In genomic region chr19:44517146-44517545, GRCh38 we compare ENCODE assay signal across 30 cellular contexts. TPM values are rescaled to one million over a fixed set of nuclear protein-coding genes. Genes with fewer than 3 reads are reported as not detected.
"Had no signal": no experiment of that assay in that cellular context is flagged by ENCODE, and none has a peak within 500 bp of the region (broad histone marks: within the 10 kb centered on the region; RNA-seq: fewer than 3 reads in every experiment).

No MANE protein-coding gene starts in this region.

- H3K4me3 ChIP-seq: body of pancreas, esophagus muscularis mucosa, gastrocnemius medialis, heart right ventricle, hepatocyte had no signal

- DNase-seq: activated CD4-positive, alpha-beta memory T cell treated with anti-CD3 and anti-CD28 coated beads, Interleukin-2, amount 10 ng/mL, durations not matched to agents 7 days and 5 days; activated CD4-positive, alpha-beta T cell treated with anti-CD3 and anti-CD28 coated beads for 4 hours; activated CD4-positive, alpha-beta T cell treated with anti-CD3 and anti-CD28 coated beads, Interleukin-2, amount 10 ng/mL, durations not matched to agents 7 days and 5 days; activated CD4-positive, alpha-beta T cell treated with anti-CD3 and anti-CD28 coated beads, Interleukin-2, amount 50 U/mL, for 4 hours; activated CD4-positive, CD25-positive, alpha-beta regulatory T cell; activated CD4-positive, CD25-positive, alpha-beta regulatory T cell treated with anti-CD3 and anti-CD28 coated beads, Interleukin-2, amount 50 U/mL, for 72 hours; activated effector memory CD4-positive, alpha-beta T cell treated with Interleukin-2 at 50 U/mL for 16 hours; activated gamma-delta T cell treated with Interleukin-2 at 50 U/mL for 16 hours; activated naive CD4-positive, alpha-beta T cell treated with anti-CD3 and anti-CD28 coated beads, Interleukin-2, amount 50 U/mL, for 16 hours; activated naive CD4-positive, alpha-beta T cell treated with Interleukin-2 at 50 U/mL for 16 hours; activated T-cell treated with anti-CD3 and anti-CD28 coated beads, Interleukin-2, amount 50 U/mL, for 4 hours; amygdala; aorta; body of pancreas; caudate nucleus; cortex of kidney; dermis blood vessel endothelial cell; effector CD4-positive, alpha-beta T cell; effector memory CD8-positive, alpha-beta T cell; erythroblast; foreskin keratinocyte; gastrocnemius medialis; glutamatergic neuron; heart right ventricle had no signal

- H3K36me3 ChIP-seq: esophagus muscularis mucosa, gastrocnemius medialis, heart right ventricle had no signal

- FAIRE-seq: colon had no signal

- H3K27me3 ChIP-seq: body of pancreas, foreskin keratinocyte, gastrocnemius medialis, hepatocyte had no signal

- H3K27ac ChIP-seq: body of pancreas, esophagus muscularis mucosa, foreskin keratinocyte, gastrocnemius medialis, heart right ventricle, hepatocyte had no signal

- H3K4me1 ChIP-seq: body of pancreas, esophagus muscularis mucosa, foreskin keratinocyte, gastrocnemius medialis, heart right ventricle had no signal

- H3K9me3 ChIP-seq: body of pancreas, gastrocnemius medialis had no signal

RNA-seq across cellular contexts. Expression of gene CEACAM20, which starts 12.3 kb away (rescaled TPM):
- total RNA-seq: activated CD4-positive, alpha-beta memory T cell treated with anti-CD3 and anti-CD28 coated beads, Interleukin-2, amount 10 ng/mL, durations not matched to agents 7 days and 5 days; activated CD4-positive, alpha-beta T cell treated with anti-CD3 and anti-CD28 coated beads, Interleukin-2, amount 10 ng/mL, durations not matched to agents 7 days and 5 days; activated T-cell treated with anti-CD3 and anti-CD28 coated beads, Interleukin-2, amount 50 U/mL, for 4 hours; activated T-helper 17 cell treated with anti-CD3 and anti-CD28 coated beads, Interleukin-2, amount 50 U/mL, for 72 hours; aorta; body of pancreas; chondrocyte; dermis blood vessel endothelial cell; esophagus muscularis mucosa; foreskin keratinocyte; gastrocnemius medialis; heart right ventricle had no signal
- polyA plus RNA-seq: adipose tissue, foreskin keratinocyte, heart right ventricle had no signal
